31 cellular contexts compared by ENCODE assay signal in the genomic region with DNA sequence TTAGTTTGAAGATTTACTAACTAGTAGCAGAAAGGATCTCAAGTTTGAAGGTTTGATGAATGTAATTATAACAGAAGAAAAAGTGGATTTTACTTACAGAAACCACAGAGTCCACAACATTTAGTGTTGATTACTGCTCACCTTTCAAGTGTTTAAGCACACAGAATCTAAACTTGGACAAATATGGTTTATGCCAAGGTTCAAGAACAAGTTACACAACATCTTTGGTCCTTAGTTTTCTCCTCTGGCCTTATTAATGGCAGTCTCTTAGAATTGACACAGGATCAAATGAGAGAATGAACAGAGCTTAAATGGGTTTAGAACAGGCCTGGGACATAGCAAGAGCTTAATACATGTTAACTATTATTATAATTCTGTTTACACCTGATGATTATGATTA.
"Had no signal": no experiment of that assay in that cellular context is flagged by ENCODE, and none has a peak within 500 bp of the region (broad histone marks: within the 10 kb centered on the region; RNA-seq: fewer than 3 reads in every experiment).

No MANE protein-coding gene starts in this region.

- DNase-seq: activated CD4-positive, alpha-beta memory T cell treated with anti-CD3 and anti-CD28 coated beads for 36 hours; activated CD4-positive, alpha-beta T cell treated with anti-CD3 and anti-CD28 coated beads for 36 hours; activated CD4-positive, alpha-beta T cell treated with anti-CD3 and anti-CD28 coated beads, Interleukin-2, amount 10 ng/mL, durations not matched to agents 24 days and 14 days; activated CD4-positive, CD25-positive, alpha-beta regulatory T cell; activated CD4-positive, CD25-positive, alpha-beta regulatory T cell treated with anti-CD3 and anti-CD28 coated beads, Interleukin-2, amount 50 U/mL, for 72 hours; activated CD8-positive, alpha-beta memory T cell treated with anti-CD3 and anti-CD28 coated beads, Interleukin-2, amount 10 ng/mL, durations not matched to agents 7 days and 5 days; activated CD8-positive, alpha-beta memory T cell treated with anti-CD3 and anti-CD28 coated beads, Interleukin-2, amount 50 U/mL, for 4 hours; activated CD8-positive, alpha-beta T cell treated with anti-CD3 and anti-CD28 coated beads, Interleukin-2, amount 10 ng/mL, durations not matched to agents 7 days and 5 days; activated effector memory CD4-positive, alpha-beta T cell treated with anti-CD3 and anti-CD28 coated beads, Interleukin-2, amount 50 U/mL, for 16 hours; activated naive CD4-positive, alpha-beta T cell treated with anti-CD3 and anti-CD28 coated beads for 36 hours; activated naive CD8-positive, alpha-beta T cell treated with anti-CD3 and anti-CD28 coated beads for 36 hours; activated naive CD8-positive, alpha-beta T cell treated with anti-CD3 and anti-CD28 coated beads, Interleukin-2, amount 50 U/mL, for 24 hours; activated T-cell treated with anti-CD3 and anti-CD28 coated beads, Interleukin-2, amount 50 U/mL, for 1 hour; activated T-cell treated with anti-CD3 and anti-CD28 coated beads, Interleukin-2, amount 50 U/mL, for 48 hours; adrenal gland; amygdala; aorta; body of pancreas; caudate nucleus; cortex of kidney; dermis blood vessel endothelial cell; effector CD4-positive, alpha-beta T cell; effector memory CD8-positive, alpha-beta T cell; erythroblast; foreskin keratinocyte; gastrocnemius medialis; glutamatergic neuron; heart left ventricle; T-helper 2 cell had no signal

- H3K4me1 ChIP-seq: adrenal gland, body of pancreas, esophagus muscularis mucosa, foreskin keratinocyte, gastrocnemius medialis, heart left ventricle had no signal

- ATAC-seq: activated CD4-positive, alpha-beta T cell treated with anti-CD3 and anti-CD28 coated beads for 36 hours; activated CD8-positive, alpha-beta memory T cell treated with anti-CD3 and anti-CD28 coated beads, Interleukin-2, amount 10 ng/mL, durations not matched to agents 7 days and 5 days; activated CD8-positive, alpha-beta T cell treated with anti-CD3 and anti-CD28 coated beads, Interleukin-2, amount 10 ng/mL, durations not matched to agents 7 days and 5 days; activated naive CD8-positive, alpha-beta T cell treated with anti-CD3 and anti-CD28 coated beads, Interleukin-2, amount 50 U/mL, for 24 hours; body of pancreas; effector memory CD8-positive, alpha-beta T cell; foreskin keratinocyte; gastrocnemius medialis; heart left ventricle had no signal

- FAIRE-seq: colon had no signal

- H3K4me3 ChIP-seq: adrenal gland, body of pancreas, esophagus muscularis mucosa, gastrocnemius medialis, heart left ventricle had no signal

- H3K27me3 ChIP-seq: adrenal gland, body of pancreas, esophagus muscularis mucosa, gastrocnemius medialis, heart left ventricle had no signal

- H3K9me3 ChIP-seq: adrenal gland, body of pancreas, esophagus muscularis mucosa, gastrocnemius medialis had no signal

- H3K36me3 ChIP-seq: adrenal gland, esophagus muscularis mucosa, gastrocnemius medialis, heart left ventricle had no signal

- H3K27ac ChIP-seq: adrenal gland, body of pancreas, esophagus muscularis mucosa, foreskin keratinocyte, gastrocnemius medialis, heart left ventricle had no signal
